ENCODE assay signal across 27 cellular contexts in the genomic region with DNA sequence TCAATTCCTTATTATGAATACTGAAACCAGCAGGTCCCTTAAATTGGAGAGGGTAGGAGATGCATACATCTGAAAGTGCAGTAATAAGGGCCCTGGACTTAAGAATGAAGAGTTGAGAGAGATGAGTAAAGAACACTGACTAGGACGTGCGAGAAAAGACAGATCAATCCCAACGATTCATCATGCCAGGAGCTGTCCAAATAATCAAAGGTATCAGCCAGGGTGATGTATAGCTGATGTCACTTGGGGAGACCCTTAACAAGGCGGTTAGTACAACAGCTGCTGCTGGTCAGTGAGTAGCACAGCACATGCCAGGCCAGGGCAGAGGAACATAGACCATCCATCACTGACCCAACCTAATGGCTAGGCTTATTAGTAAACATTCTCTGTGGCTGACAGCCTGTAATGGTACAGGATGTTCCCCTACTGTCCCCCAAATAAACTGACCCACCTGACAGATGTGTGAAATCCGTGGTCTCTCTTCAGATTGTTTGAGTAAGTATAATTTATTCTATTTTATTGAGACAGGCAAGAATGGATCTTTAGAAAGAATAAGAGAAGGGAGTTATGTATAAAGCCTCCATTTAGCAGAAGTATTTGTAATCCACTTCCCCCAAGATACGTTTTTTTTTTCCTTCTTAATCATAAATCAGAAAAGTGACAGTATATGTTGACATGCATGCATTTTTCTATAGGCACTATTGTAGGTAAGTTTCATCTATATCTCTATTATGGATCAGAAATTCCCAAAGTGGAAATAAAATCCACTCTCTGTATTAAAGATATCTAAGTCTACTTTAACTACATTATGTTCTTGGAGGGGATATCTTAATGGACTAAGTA.
DNase-seq lines count a peak whose midpoint lies in the region; ATAC-seq and FAIRE-seq lines count a peak whose summit lies in the region.
"Had no signal": no experiment of that assay in that cellular context is flagged by ENCODE, and none has a peak within 500 bp of the region (broad histone marks: within the 10 kb centered on the region; RNA-seq: fewer than 3 reads in every experiment).

No MANE protein-coding gene starts in this region.

- H3K27ac ChIP-seq in CD8-positive, alpha-beta memory T cell (ENCODE audit: low read depth, low read length), result no peak overlapping the region
- H3K27ac ChIP-seq in naive thymus-derived CD4-positive, alpha-beta T cell (ENCODE audit: low read depth, low read length), result no peak overlapping the region
- no peak overlapping the region for H3K27ac ChIP-seq in trophoblast cell (ENCODE audit: low read depth, low read length)
- H3K27ac ChIP-seq: BLaER1, GM23248, HL-60 had no signal

- no peak overlapping the region for H3K14ac ChIP-seq in trophoblast cell (ENCODE audit: low read length)

- no peak overlapping the region for H3K4me3 ChIP-seq in CD8-positive, alpha-beta memory T cell (ENCODE audit: low read length)
- no peak overlapping the region for H3K4me3 ChIP-seq in naive thymus-derived CD4-positive, alpha-beta T cell (ENCODE audit: low read length)
- H3K4me3 ChIP-seq in trophoblast cell (ENCODE audit: low read depth, low read length), result no peak overlapping the region
- H3K4me3 ChIP-seq: BLaER1, GM23248, HAP-1 had no signal

- no peak overlapping the region for H3K4me3 Mint-ChIP-seq in CD8-positive, alpha-beta memory T cell
- no peak overlapping the region for H3K4me3 Mint-ChIP-seq in naive thymus-derived CD4-positive, alpha-beta T cell

- no peak overlapping the region for H3K18ac ChIP-seq in trophoblast cell (ENCODE audit: low read length)

- H3K9me3 Mint-ChIP-seq in CD8-positive, alpha-beta memory T cell, result no peaks in the 10 kb centered on the region
- no peaks in the 10 kb centered on the region for H3K9me3 Mint-ChIP-seq in naive thymus-derived CD4-positive, alpha-beta T cell
- H3K9me3 Mint-ChIP-seq: CD4-positive, CD25-positive, alpha-beta regulatory T cell had no signal

- no peak overlapping the region for H3K9ac ChIP-seq in trophoblast cell (ENCODE audit: low read length)
- H3K9ac ChIP-seq: BLaER1, GM23248 had no signal

- H2AFZ ChIP-seq in trophoblast cell (ENCODE audit: insufficient read depth, low read length, poor library complexity), result no peak overlapping the region
- H2AFZ ChIP-seq: GM23248 had no signal

- H3K4ac ChIP-seq in trophoblast cell (ENCODE audit: low read depth, low read length), result no peak overlapping the region

- H3K23ac ChIP-seq in trophoblast cell (ENCODE audit: low read length), result no peak overlapping the region

- peaks cover 0 to 31% (median 4%) of the 10 kb centered on the region in 3 donors for H3K36me3 Mint-ChIP-seq in CD8-positive, alpha-beta memory T cell
- H3K36me3 Mint-ChIP-seq in naive thymus-derived CD4-positive, alpha-beta T cell, result peaks cover 0 to 16% (median 0%) of the 10 kb centered on the region in 5 donors

- peak overlapping the region in 5 of 8 donors; percentile 7 to 55 (median 32) for H3K27ac Mint-ChIP-seq in CD8-positive, alpha-beta memory T cell
- H3K27ac Mint-ChIP-seq in naive thymus-derived CD4-positive, alpha-beta T cell, result peak overlapping the region in 6 of 9 donors; percentile 10 to 56 (median 40)

- H3K9me3 ChIP-seq in CD8-positive, alpha-beta memory T cell (ENCODE audit: low read length), result no peaks in the 10 kb centered on the region
- H3K9me3 ChIP-seq in naive thymus-derived CD4-positive, alpha-beta T cell (ENCODE audit: control insufficient read depth in 2 of 3, low read length in 3 of 3), result no peaks in the 10 kb centered on the region
- no peaks in the 10 kb centered on the region for H3K9me3 ChIP-seq in trophoblast cell (ENCODE audit: insufficient read depth, low read depth, low read length)
- H3K9me3 ChIP-seq: BLaER1, HAP-1 had no signal

- WGBS in trophoblast cell (ENCODE audit: extremely low coverage, insufficient coverage, insufficient read length), result no CpG with 5 or more reads among the region's 6 CpGs

- ATAC-seq in naive thymus-derived CD4-positive, alpha-beta T cell, result no peak
- ATAC-seq: HepG2, PC-3, Right ventricle myocardium inferior had no signal

- H3K79me2 ChIP-seq in trophoblast cell (ENCODE audit: control insufficient read depth, insufficient read depth, low read length, poor library complexity), result no peaks in the 10 kb centered on the region

- H3K4me1 ChIP-seq in CD8-positive, alpha-beta memory T cell (ENCODE audit: insufficient read depth, low read length), result no peaks in the 10 kb centered on the region
- H3K4me1 ChIP-seq in naive thymus-derived CD4-positive, alpha-beta T cell (ENCODE audit: control insufficient read depth in 2 of 2, insufficient read depth in 2 of 2, low read length in 2 of 2), result peaks cover 0 to 8% of the 10 kb centered on the region in 2 donors
- H3K4me1 ChIP-seq in trophoblast cell (ENCODE audit: control insufficient read depth in 1 of 2, insufficient read depth in 2 of 2, low read length in 2 of 2), result no peaks in the 10 kb centered on the region
- H3K4me1 ChIP-seq: BLaER1, HAP-1 had no signal

- peak; percentile 76 for FAIRE-seq in HTR-8/SVneo (lab: Jason Lieb, UNC)
- peak; percentile 64 for FAIRE-seq in TTC549 (lab: Jason Lieb, UNC)
- FAIRE-seq: A204.1, G401.6, HepG2 had no signal

- no peak overlapping the region for H4K12ac ChIP-seq in trophoblast cell (ENCODE audit: low read depth, low read length)

- no peaks in the 10 kb centered on the region for H3K27me3 ChIP-seq in CD8-positive, alpha-beta memory T cell (ENCODE audit: insufficient read depth, low read length, poor library complexity, severe bottlenecking)
- no peaks in the 10 kb centered on the region for H3K27me3 ChIP-seq in naive thymus-derived CD4-positive, alpha-beta T cell (ENCODE audit: control insufficient read depth in 2 of 2, insufficient read depth in 2 of 2, low read length in 2 of 2)
- H3K27me3 ChIP-seq in trophoblast cell (ENCODE audit: insufficient read depth, low read length), result no peaks in the 10 kb centered on the region
- H3K27me3 ChIP-seq: BLaER1 had no signal

- POLR2A ChIA-PET in CD8-positive, alpha-beta memory T cell (lab: Charles Lee), result no interaction called here
- POLR2A ChIA-PET in naive thymus-derived CD4-positive, alpha-beta T cell (lab: Charles Lee), result interaction anchor here (0.6 kb wide), 1 partner anchor 846 kb away, joined by 3 read pairs; no protein-coding TSS in a partner anchor

- H3K4me2 ChIP-seq in trophoblast cell (ENCODE audit: low read length), result no peak overlapping the region
- H3K4me2 ChIP-seq: BLaER1 had no signal

- H3K27me3 Mint-ChIP-seq in CD8-positive, alpha-beta memory T cell, result no peaks in the 10 kb centered on the region
- H3K27me3 Mint-ChIP-seq in naive thymus-derived CD4-positive, alpha-beta T cell, result no peaks in the 10 kb centered on the region
- H3K27me3 Mint-ChIP-seq: CD4-positive, CD25-positive, alpha-beta regulatory T cell had no signal

- no peaks in the 10 kb centered on the region for H3K36me3 ChIP-seq in CD8-positive, alpha-beta memory T cell (ENCODE audit: insufficient read depth, low read length)
- peaks cover 0 to 4% (median 2%) of the 10 kb centered on the region in 3 experiments for H3K36me3 ChIP-seq in naive thymus-derived CD4-positive, alpha-beta T cell (ENCODE audit: control insufficient read depth in 2 of 3, insufficient read depth in 3 of 3, low read length in 3 of 3)
- no peaks in the 10 kb centered on the region for H3K36me3 ChIP-seq in trophoblast cell (ENCODE audit: control insufficient read depth in 1 of 2, insufficient read depth in 2 of 2, low read length in 2 of 2)
- H3K36me3 ChIP-seq: BLaER1, HAP-1 had no signal

- H3K79me1 ChIP-seq in trophoblast cell (ENCODE audit: low read length), result no peaks in the 10 kb centered on the region

- H3K4me1 Mint-ChIP-seq in CD8-positive, alpha-beta memory T cell, result peaks cover 28 to 62% (median 44%) of the 10 kb centered on the region in 3 donors
- peaks cover 20 to 59% (median 54%) of the 10 kb centered on the region in 7 donors for H3K4me1 Mint-ChIP-seq in naive thymus-derived CD4-positive, alpha-beta T cell

- no peak overlapping the region for H2BK5ac ChIP-seq in trophoblast cell (ENCODE audit: low read depth, low read length, poor library complexity)

- H4K8ac ChIP-seq in trophoblast cell (ENCODE audit: low read depth, low read length), result no peak overlapping the region

- intact Hi-C loops in naive thymus-derived CD4-positive, alpha-beta T cell (cut with micrococcal nuclease), result no loop called here

- no peak for DNase-seq in CD8-positive, alpha-beta memory T cell
- no peak for DNase-seq in HTR-8/SVneo (ENCODE audit: insufficient read length, low spot score)
- no peak for DNase-seq in naive thymus-derived CD4-positive, alpha-beta T cell
- DNase-seq in trophoblast cell, result no peak
- no peak for DNase-seq in stimulated activated naive CD4-positive, alpha-beta T cell (lab: John Stamatoyannopoulos, UW)
- DNase-seq in activated CD8-positive, alpha-beta memory T cell treated with anti-CD3 and anti-CD28 coated beads, Interleukin-2, amount 50 U/mL, for 48 hours, result no peak
- DNase-seq in iPS-NIHi7 (ENCODE audit: extremely low spot score), result no peak
- DNase-seq: CD4-positive, CD25-positive, alpha-beta regulatory T cell; COR-L47; GM23248; Kasumi-1; MV-4-11; NCI-H1105; NCI-H1436 treated with DMSO at 0.1 percent for 48 hours; NCI-H187 treated with DMSO at 0.1 percent for 48 hours; NCI-H2107; NCI-H524; NCI-H774; PC-3 had no signal

- H2BK12ac ChIP-seq in trophoblast cell (ENCODE audit: low read length), result no peak overlapping the region

- no peak overlapping the region for H2AK5ac ChIP-seq in trophoblast cell (ENCODE audit: low read length)

- no peak overlapping the region for H4K91ac ChIP-seq in trophoblast cell (ENCODE audit: low read depth, low read length)

- CTCF ChIA-PET in CD8-positive, alpha-beta memory T cell (lab: Charles Lee), result interaction anchor here (1.2 kb wide), 1 partner anchor 8 kb away, joined by 3 read pairs; no protein-coding TSS in a partner anchor
- CTCF ChIA-PET in naive thymus-derived CD4-positive, alpha-beta T cell (lab: Charles Lee), result interaction anchor here (0.5 to 0.6 kb wide), 2 partner anchors 57 to 111 kb away, joined by 3 to 4 read pairs; no protein-coding TSS in a partner anchor

- no peak overlapping the region for H2BK120ac ChIP-seq in trophoblast cell (ENCODE audit: insufficient read depth, low read length, poor library complexity)
